ENCODE assay signal across 1 cellular context in the genomic region with DNA sequence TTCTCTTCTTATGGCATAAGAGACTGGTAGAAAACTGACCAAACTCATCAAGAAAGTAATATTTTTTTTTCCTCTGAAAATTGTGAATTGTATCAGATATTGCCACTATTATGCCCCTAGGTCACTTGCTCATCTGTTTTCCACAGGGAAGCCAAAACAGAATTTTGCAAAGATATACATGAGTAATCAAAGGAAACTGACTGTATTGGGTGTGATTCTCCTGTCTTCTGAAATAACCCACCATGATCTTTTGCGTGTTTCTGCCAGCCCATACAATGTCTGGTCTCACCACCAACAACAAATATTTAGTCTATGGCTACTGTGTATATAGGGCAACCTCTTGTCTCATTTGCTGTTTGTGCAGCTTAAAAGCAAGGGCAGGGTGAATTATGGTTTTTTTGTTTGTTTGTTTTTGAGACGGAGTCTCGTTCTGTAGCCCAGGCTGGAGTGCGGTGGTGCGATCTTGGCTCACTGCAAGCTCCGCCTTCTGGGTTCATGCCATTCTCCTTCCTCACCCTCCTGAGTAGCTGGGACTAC.
TF ChIP-seq lines count a peak whose summit lies in the region.

No MANE protein-coding gene starts in this region.

TF ChIP-seq in HepG2, 621 proteins besides CTCF, POLR2A, EP300 and RAD21 (continued from another document and continues in another):
- TF ChIP-seq SKI (IDR thresholded peaks at IDR 0.05; ENCODE audit: partially characterized antibody) (peak; percentile 47), MTF1 (CRISPR knock-in tag; IDR thresholded peaks at IDR 0.05) (no peak), ZNF136 (CRISPR knock-in tag; IDR thresholded peaks at IDR 0.05; ENCODE audit: low read depth) (no peak), REXO4 (CRISPR knock-in tag; IDR thresholded peaks at IDR 0.05; ENCODE audit: borderline replicate concordance) (no peak), TBL1XR1 (IDR thresholded peaks at IDR 0.05; ENCODE audit: borderline replicate concordance, low read length, partially characterized antibody) (peak; percentile 26), ZNF775 (CRISPR knock-in tag; IDR thresholded peaks at IDR 0.05; ENCODE audit: borderline replicate concordance) (no peak), IKZF4 (CRISPR knock-in tag; IDR thresholded peaks at IDR 0.05; ENCODE audit: borderline replicate concordance, low read depth, not compliant biosample characterization) (no peak), ARNTL (CRISPR knock-in tag; IDR thresholded peaks at IDR 0.05) (0 out of 2 replicates have a peak, but pooled peaks have one; percentile 31), ZBTB7A (CRISPR knock-in tag; IDR thresholded peaks at IDR 0.05) (no peak), JUN (CRISPR knock-in tag; IDR thresholded peaks at IDR 0.05) (no peak), SRY (CRISPR knock-in tag; IDR thresholded peaks at IDR 0.05) (no peak), ZNF605 (CRISPR knock-in tag; IDR thresholded peaks at IDR 0.05) (no peak), ZNF713 (CRISPR knock-in tag; IDR thresholded peaks at IDR 0.05) (no peak), PHF21A (CRISPR knock-in tag; IDR thresholded peaks at IDR 0.05) (peak; percentile 39; the same call in 1 of the 2 replicates), ZNF292 (CRISPR knock-in tag; IDR thresholded peaks at IDR 0.05; ENCODE audit: borderline replicate concordance, low read depth) (no peak), ZKSCAN5 (CRISPR knock-in tag; IDR thresholded peaks at IDR 0.05) (no peak), SNAPC2 (CRISPR knock-in tag; IDR thresholded peaks at IDR 0.05) (no peak), ZKSCAN8 (CRISPR knock-in tag; IDR thresholded peaks at IDR 0.05; ENCODE audit: borderline replicate concordance) (no peak), ZNF556 (CRISPR knock-in tag; IDR thresholded peaks at IDR 0.05; ENCODE audit: borderline replicate concordance) (no peak), MED13 (CRISPR knock-in tag; IDR thresholded peaks at IDR 0.05) (no peak), FOXO1 (CRISPR knock-in tag; IDR thresholded peaks at IDR 0.05) (no peak), GATAD2A (CRISPR knock-in tag; IDR thresholded peaks at IDR 0.05) (peak; percentile 68), FOXA3 (CRISPR knock-in tag; IDR thresholded peaks at IDR 0.05) (peak; percentile 46; the same call in 1 of the 2 replicates), JDP2 (CRISPR knock-in tag; IDR thresholded peaks at IDR 0.05; ENCODE audit: borderline replicate concordance) (no peak), MED1 (CRISPR knock-in tag; IDR thresholded peaks at IDR 0.05) (0 out of 2 replicates have a peak, but pooled peaks have one; percentile 12), BCL6 (CRISPR knock-in tag; IDR thresholded peaks at IDR 0.05) (peak; percentile 56), MTA3 (CRISPR knock-in tag; IDR thresholded peaks at IDR 0.05) (no peak), MBNL3 (CRISPR knock-in tag; conservative IDR thresholded peaks at IDR 0.05) (no peak), SOX6 (IDR thresholded peaks at IDR 0.05) (no peak), SOX6 (CRISPR knock-in tag; IDR thresholded peaks at IDR 0.05) (peak; percentile 41; the same call in 1 of the 2 replicates), BHLHE40 (IDR thresholded peaks at IDR 0.05; ENCODE audit: low read length) (no peak), HMGA1 (CRISPR knock-in tag; conservative IDR thresholded peaks at IDR 0.05) (no peak), FOXP1 (IDR thresholded peaks at IDR 0.05) (no peak), FOXP1 (CRISPR knock-in tag; IDR thresholded peaks at IDR 0.05) (peak; percentile 71), YEATS4 (CRISPR knock-in tag; IDR thresholded peaks at IDR 0.05; ENCODE audit: borderline replicate concordance) (no peak)
- TF ChIP-seq, protein P1, sequence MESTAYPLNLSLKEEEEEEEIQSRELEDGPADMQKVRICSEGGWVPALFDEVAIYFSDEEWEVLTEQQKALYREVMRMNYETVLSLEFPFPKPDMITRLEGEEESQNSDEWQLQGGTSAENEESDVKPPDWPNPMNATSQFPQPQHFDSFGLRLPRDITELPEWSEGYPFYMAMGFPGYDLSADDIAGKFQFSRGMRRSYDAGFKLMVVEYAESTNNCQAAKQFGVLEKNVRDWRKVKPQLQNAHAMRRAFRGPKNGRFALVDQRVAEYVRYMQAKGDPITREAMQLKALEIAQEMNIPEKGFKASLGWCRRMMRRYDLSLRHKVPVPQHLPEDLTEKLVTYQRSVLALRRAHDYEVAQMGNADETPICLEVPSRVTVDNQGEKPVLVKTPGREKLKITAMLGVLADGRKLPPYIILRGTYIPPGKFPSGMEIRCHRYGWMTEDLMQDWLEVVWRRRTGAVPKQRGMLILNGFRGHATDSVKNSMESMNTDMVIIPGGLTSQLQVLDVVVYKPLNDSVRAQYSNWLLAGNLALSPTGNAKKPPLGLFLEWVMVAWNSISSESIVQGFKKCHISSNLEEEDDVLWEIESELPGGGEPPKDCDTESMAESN (CRISPR knock-in tag; conservative IDR thresholded peaks at IDR 0.05) = no peak
- TF ChIP-seq, protein P2, sequence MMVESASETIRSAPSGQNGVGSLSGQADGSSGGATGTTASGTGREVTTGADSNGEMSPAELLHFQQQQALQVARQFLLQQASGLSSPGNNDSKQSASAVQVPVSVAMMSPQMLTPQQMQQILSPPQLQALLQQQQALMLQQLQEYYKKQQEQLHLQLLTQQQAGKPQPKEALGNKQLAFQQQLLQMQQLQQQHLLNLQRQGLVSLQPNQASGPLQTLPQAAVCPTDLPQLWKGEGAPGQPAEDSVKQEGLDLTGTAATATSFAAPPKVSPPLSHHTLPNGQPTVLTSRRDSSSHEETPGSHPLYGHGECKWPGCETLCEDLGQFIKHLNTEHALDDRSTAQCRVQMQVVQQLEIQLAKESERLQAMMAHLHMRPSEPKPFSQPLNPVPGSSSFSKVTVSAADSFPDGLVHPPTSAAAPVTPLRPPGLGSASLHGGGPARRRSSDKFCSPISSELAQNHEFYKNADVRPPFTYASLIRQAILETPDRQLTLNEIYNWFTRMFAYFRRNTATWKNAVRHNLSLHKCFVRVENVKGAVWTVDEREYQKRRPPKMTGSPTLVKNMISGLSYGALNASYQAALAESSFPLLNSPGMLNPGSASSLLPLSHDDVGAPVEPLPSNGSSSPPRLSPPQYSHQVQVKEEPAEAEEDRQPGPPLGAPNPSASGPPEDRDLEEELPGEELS (CRISPR knock-in tag; IDR thresholded peaks at IDR 0.05) = no peak
- TF ChIP-seq, protein P3, sequence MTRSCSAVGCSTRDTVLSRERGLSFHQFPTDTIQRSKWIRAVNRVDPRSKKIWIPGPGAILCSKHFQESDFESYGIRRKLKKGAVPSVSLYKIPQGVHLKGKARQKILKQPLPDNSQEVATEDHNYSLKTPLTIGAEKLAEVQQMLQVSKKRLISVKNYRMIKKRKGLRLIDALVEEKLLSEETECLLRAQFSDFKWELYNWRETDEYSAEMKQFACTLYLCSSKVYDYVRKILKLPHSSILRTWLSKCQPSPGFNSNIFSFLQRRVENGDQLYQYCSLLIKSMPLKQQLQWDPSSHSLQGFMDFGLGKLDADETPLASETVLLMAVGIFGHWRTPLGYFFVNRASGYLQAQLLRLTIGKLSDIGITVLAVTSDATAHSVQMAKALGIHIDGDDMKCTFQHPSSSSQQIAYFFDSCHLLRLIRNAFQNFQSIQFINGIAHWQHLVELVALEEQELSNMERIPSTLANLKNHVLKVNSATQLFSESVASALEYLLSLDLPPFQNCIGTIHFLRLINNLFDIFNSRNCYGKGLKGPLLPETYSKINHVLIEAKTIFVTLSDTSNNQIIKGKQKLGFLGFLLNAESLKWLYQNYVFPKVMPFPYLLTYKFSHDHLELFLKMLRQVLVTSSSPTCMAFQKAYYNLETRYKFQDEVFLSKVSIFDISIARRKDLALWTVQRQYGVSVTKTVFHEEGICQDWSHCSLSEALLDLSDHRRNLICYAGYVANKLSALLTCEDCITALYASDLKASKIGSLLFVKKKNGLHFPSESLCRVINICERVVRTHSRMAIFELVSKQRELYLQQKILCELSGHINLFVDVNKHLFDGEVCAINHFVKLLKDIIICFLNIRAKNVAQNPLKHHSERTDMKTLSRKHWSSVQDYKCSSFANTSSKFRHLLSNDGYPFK (CRISPR knock-in tag; IDR thresholded peaks at IDR 0.05; ENCODE audit: borderline replicate concordance) = no peak
- TF ChIP-seq, protein P4, sequence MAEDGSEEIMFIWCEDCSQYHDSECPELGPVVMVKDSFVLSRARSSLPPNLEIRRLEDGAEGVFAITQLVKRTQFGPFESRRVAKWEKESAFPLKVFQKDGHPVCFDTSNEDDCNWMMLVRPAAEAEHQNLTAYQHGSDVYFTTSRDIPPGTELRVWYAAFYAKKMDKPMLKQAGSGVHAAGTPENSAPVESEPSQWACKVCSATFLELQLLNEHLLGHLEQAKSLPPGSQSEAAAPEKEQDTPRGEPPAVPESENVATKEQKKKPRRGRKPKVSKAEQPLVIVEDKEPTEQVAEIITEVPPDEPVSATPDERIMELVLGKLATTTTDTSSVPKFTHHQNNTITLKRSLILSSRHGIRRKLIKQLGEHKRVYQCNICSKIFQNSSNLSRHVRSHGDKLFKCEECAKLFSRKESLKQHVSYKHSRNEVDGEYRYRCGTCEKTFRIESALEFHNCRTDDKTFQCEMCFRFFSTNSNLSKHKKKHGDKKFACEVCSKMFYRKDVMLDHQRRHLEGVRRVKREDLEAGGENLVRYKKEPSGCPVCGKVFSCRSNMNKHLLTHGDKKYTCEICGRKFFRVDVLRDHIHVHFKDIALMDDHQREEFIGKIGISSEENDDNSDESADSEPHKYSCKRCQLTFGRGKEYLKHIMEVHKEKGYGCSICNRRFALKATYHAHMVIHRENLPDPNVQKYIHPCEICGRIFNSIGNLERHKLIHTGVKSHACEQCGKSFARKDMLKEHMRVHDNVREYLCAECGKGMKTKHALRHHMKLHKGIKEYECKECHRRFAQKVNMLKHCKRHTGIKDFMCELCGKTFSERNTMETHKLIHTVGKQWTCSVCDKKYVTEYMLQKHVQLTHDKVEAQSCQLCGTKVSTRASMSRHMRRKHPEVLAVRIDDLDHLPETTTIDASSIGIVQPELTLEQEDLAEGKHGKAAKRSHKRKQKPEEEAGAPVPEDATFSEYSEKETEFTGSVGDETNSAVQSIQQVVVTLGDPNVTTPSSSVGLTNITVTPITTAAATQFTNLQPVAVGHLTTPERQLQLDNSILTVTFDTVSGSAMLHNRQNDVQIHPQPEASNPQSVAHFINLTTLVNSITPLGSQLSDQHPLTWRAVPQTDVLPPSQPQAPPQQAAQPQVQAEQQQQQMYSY (CRISPR knock-in tag; IDR thresholded peaks at IDR 0.05) = no peak
- TF ChIP-seq, protein P5, sequence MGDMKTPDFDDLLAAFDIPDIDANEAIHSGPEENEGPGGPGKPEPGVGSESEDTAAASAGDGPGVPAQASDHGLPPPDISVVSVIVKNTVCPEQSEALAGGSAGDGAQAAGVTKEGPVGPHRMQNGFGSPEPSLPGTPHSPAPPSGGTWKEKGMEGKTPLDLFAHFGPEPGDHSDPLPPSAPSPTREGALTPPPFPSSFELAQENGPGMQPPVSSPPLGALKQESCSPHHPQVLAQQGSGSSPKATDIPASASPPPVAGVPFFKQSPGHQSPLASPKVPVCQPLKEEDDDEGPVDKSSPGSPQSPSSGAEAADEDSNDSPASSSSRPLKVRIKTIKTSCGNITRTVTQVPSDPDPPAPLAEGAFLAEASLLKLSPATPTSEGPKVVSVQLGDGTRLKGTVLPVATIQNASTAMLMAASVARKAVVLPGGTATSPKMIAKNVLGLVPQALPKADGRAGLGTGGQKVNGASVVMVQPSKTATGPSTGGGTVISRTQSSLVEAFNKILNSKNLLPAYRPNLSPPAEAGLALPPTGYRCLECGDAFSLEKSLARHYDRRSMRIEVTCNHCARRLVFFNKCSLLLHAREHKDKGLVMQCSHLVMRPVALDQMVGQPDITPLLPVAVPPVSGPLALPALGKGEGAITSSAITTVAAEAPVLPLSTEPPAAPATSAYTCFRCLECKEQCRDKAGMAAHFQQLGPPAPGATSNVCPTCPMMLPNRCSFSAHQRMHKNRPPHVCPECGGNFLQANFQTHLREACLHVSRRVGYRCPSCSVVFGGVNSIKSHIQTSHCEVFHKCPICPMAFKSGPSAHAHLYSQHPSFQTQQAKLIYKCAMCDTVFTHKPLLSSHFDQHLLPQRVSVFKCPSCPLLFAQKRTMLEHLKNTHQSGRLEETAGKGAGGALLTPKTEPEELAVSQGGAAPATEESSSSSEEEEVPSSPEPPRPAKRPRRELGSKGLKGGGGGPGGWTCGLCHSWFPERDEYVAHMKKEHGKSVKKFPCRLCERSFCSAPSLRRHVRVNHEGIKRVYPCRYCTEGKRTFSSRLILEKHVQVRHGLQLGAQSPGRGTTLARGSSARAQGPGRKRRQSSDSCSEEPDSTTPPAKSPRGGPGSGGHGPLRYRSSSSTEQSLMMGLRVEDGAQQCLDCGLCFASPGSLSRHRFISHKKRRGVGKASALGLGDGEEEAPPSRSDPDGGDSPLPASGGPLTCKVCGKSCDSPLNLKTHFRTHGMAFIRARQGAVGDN (CRISPR knock-in tag; IDR thresholded peaks at IDR 0.05) = no peak
- TF ChIP-seq, protein P6, sequence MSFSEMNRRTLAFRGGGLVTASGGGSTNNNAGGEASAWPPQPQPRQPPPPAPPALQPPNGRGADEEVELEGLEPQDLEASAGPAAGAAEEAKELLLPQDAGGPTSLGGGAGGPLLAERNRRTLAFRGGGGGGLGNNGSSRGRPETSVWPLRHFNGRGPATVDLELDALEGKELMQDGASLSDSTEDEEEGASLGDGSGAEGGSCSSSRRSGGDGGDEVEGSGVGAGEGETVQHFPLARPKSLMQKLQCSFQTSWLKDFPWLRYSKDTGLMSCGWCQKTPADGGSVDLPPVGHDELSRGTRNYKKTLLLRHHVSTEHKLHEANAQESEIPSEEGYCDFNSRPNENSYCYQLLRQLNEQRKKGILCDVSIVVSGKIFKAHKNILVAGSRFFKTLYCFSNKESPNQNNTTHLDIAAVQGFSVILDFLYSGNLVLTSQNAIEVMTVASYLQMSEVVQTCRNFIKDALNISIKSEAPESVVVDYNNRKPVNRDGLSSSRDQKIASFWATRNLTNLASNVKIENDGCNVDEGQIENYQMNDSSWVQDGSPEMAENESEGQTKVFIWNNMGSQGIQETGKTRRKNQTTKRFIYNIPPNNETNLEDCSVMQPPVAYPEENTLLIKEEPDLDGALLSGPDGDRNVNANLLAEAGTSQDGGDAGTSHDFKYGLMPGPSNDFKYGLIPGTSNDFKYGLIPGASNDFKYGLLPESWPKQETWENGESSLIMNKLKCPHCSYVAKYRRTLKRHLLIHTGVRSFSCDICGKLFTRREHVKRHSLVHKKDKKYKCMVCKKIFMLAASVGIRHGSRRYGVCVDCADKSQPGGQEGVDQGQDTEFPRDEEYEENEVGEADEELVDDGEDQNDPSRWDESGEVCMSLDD (CRISPR knock-in tag; IDR thresholded peaks at IDR 0.05; ENCODE audit: borderline replicate concordance) = no peak
- TF ChIP-seq, protein P7, sequence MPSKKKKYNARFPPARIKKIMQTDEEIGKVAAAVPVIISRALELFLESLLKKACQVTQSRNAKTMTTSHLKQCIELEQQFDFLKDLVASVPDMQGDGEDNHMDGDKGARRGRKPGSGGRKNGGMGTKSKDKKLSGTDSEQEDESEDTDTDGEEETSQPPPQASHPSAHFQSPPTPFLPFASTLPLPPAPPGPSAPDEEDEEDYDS (CRISPR knock-in tag; IDR thresholded peaks at IDR 0.05) = no peak
